In the genomic region with DNA sequence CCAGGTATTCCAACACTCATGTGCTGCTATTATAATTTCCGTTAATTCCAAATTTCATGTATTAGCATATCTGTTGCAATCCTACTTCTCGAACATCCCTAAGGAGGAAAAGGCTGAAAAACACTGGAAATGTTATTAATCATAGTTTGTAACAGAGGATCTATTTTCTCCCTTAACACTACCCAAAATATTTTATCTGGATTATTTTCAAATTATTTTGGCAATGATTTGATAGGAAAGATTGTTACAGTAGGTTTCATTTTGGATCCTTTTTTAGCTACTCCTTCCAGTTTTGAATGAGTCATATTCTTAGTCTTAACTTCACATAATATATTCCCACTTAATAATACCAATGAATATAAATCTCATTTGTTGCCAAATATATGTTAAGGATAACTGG, we compare ENCODE assay signal across 23 cellular contexts.
"Had no signal": no experiment of that assay in that cellular context is flagged by ENCODE, and none has a peak within 500 bp of the region (broad histone marks: within the 10 kb centered on the region; RNA-seq: fewer than 3 reads in every experiment).

No MANE protein-coding gene starts in this region.

- H3K36me3 Mint-ChIP-seq: activated naive CD8-positive, alpha-beta T cell treated with anti-CD3 and anti-CD28 coated beads for 36 hours; T-cell; type B pancreatic cell had no signal

- H3K27me3 Mint-ChIP-seq: type B pancreatic cell had no signal

- H3K27ac ChIP-seq: colonic mucosa, epithelial cell of prostate, esophagus squamous epithelium, heart right ventricle, left lung, right lobe of liver, skin epidermis, vagina had no signal

- H3K27me3 ChIP-seq: colonic mucosa, heart right ventricle, left lung, right lobe of liver, vagina had no signal

- ATAC-seq: activated CD4-positive, alpha-beta T cell treated with anti-CD3 and anti-CD28 coated beads for 36 hours; left lung; right lobe of liver; stimulated activated naive CD8-positive, alpha-beta T cell treated with anti-CD3 and anti-CD28 coated beads, Interleukin-15, Interleukin-2, amounts not matched to agents 100 U/mL and 50 U/mL, for 24 hours; T-cell had no signal

- H3K9me3 Mint-ChIP-seq: activated naive CD4-positive, alpha-beta T cell treated with anti-CD3 and anti-CD28 coated beads for 36 hours; activated naive CD8-positive, alpha-beta T cell treated with anti-CD3 and anti-CD28 coated beads for 36 hours; nephron; T-cell; type B pancreatic cell had no signal

- H3K4me3 ChIP-seq: colonic mucosa, esophagus squamous epithelium, heart right ventricle, left lung, right lobe of liver, skin epidermis, vagina had no signal

- H3K9me3 ChIP-seq: colonic mucosa, esophagus squamous epithelium, heart right ventricle, left lung, right lobe of liver, vagina had no signal

- H3K4me1 Mint-ChIP-seq: activated CD4-positive, alpha-beta T cell treated with anti-CD3 and anti-CD28 coated beads for 36 hours; activated naive CD8-positive, alpha-beta T cell treated with anti-CD3 and anti-CD28 coated beads for 36 hours; nephron; T-cell had no signal

- H3K4me1 ChIP-seq: colonic mucosa, esophagus squamous epithelium, left lung, right lobe of liver, vagina had no signal

- H3K27ac Mint-ChIP-seq: activated CD4-positive, alpha-beta T cell treated with anti-CD3 and anti-CD28 coated beads for 36 hours; activated naive CD4-positive, alpha-beta T cell treated with anti-CD3 and anti-CD28 coated beads for 36 hours; activated naive CD8-positive, alpha-beta T cell treated with anti-CD3 and anti-CD28 coated beads for 36 hours; T-cell; type B pancreatic cell had no signal

- H3K36me3 ChIP-seq: colonic mucosa, esophagus squamous epithelium, heart right ventricle, left lung, right lobe of liver, vagina had no signal

- DNase-seq: activated CD4-positive, alpha-beta T cell treated with anti-CD3 and anti-CD28 coated beads for 36 hours; activated CD4-positive, CD25-positive, alpha-beta regulatory T cell; activated effector memory CD4-positive, alpha-beta T cell treated with Interleukin-2 at 50 U/mL for 16 hours; activated naive CD4-positive, alpha-beta T cell treated with anti-CD3 and anti-CD28 coated beads for 36 hours; activated naive CD8-positive, alpha-beta T cell treated with anti-CD3 and anti-CD28 coated beads for 36 hours; amygdala; colonic mucosa; effector CD8-positive, alpha-beta T cell; esophagus squamous epithelium; foreskin fibroblast; heart right ventricle; kidney glomerular epithelial cell; left lung; right lobe of liver; stimulated activated CD4-positive, alpha-beta T cell treated with anti-CD3 and anti-CD28 coated beads, Interleukin-12 subunit alpha, Interleukin-12 subunit beta, amount 100 ng/mL, for 4 hours; stimulated activated CD4-positive, alpha-beta T cell treated with anti-CD3 and anti-CD28 coated beads, Interleukin-4, amount 100 ng/mL, for 1 hour; stimulated activated naive CD8-positive, alpha-beta T cell treated with anti-CD3 and anti-CD28 coated beads, Interleukin-15, Interleukin-2, amounts not matched to agents 100 U/mL and 50 U/mL, for 24 hours; T-cell had no signal

- H3K4me3 Mint-ChIP-seq: activated CD4-positive, alpha-beta T cell treated with anti-CD3 and anti-CD28 coated beads for 36 hours; activated naive CD4-positive, alpha-beta T cell treated with anti-CD3 and anti-CD28 coated beads for 36 hours; activated naive CD8-positive, alpha-beta T cell treated with anti-CD3 and anti-CD28 coated beads for 36 hours; nephron; T-cell; type B pancreatic cell had no signal
